Comparison of ENCODE assay signal across 8 cellular contexts in genomic region chr4:169070071-169070894, GRCh38.
DNase-seq lines count a peak whose midpoint lies in the region; ATAC-seq and TF ChIP-seq lines count a peak whose summit lies in the region.

No MANE protein-coding gene starts in this region.

- H3K9me3 ChIP-seq in RWPE2 (ENCODE audit: severe bottlenecking) (no peaks in the 10 kb centered on the region), hepatocyte (ENCODE audit: low read depth) (no peaks in the 10 kb centered on the region), stomach (no peaks in the 10 kb centered on the region)

- H2AFZ ChIP-seq in hepatocyte = peak overlapping the region; percentile 9

- TF ChIP-seq POLR2A in stomach (IDR thresholded peaks at IDR 0.05) = no peak

- no peak for TF ChIP-seq EP300 in stomach (IDR thresholded peaks at IDR 0.05)

- intact Hi-C loops in stomach (cut with DNase I; ENCODE audit: low total_unique reads) = no loop called here

- H3K27ac ChIP-seq in RWPE2 (ENCODE audit: poor library complexity, severe bottlenecking) = peak overlapping the region; percentile 99
- H3K27ac ChIP-seq in hepatocyte = peak overlapping the region; percentile 88
- peak overlapping the region; percentile 70 to 89 (median 79) for H3K27ac ChIP-seq in stomach

- peak; percentile 92 for ATAC-seq in RWPE2 (ENCODE audit: low read depth)
- ATAC-seq in HG02938 (IDR thresholded peaks at IDR 0.05; ENCODE audit: unreplicated experiment) = no peak
- no peak for ATAC-seq in GM19351 (IDR thresholded peaks at IDR 0.05; ENCODE audit: unreplicated experiment)

- peak overlapping the region; percentile 32 for H3K4me2 ChIP-seq in hepatocyte

- H3K4me3 ChIP-seq in RWPE2 (ENCODE audit: severe bottlenecking) (no peak overlapping the region), hepatocyte (no peak overlapping the region), stomach (no peak overlapping the region)

- peak; percentile 53 for DNase-seq in HK-2 (ENCODE audit: unreplicated experiment)
- peak; percentile 90 for DNase-seq in RWPE2 (ENCODE audit: low spot score)
- DNase-seq in hepatocyte (ENCODE audit: low spot score) = peak; percentile 73
- peak; percentile 72 for DNase-seq in stomach
- no peak for DNase-seq in HCEC 1CT
- DNase-seq in pons (ENCODE audit: low spot score) = no peak

- H4K20me1 ChIP-seq in hepatocyte (ENCODE audit: insufficient read depth, poor library complexity, severe bottlenecking) = no peaks in the 10 kb centered on the region

- no peak for TF ChIP-seq CTCF in RWPE2 (IDR thresholded peaks at IDR 0.05; ENCODE audit: poor library complexity, severe bottlenecking)
- TF ChIP-seq CTCF in hepatocyte (IDR thresholded peaks at IDR 0.05; ENCODE audit: poor library complexity) = no peak
- TF ChIP-seq CTCF in stomach (IDR thresholded peaks at IDR 0.05) = no peak

- H3K79me2 ChIP-seq in hepatocyte = no peaks in the 10 kb centered on the region

- no peaks in the 10 kb centered on the region for H3K9me2 ChIP-seq in hepatocyte (replicated peaks; ENCODE audit: insufficient read depth)

- 26% methylated on average over 16 of the region's 16 CpGs for WGBS in hepatocyte (ENCODE audit: low lambda C conversion rate, missing lambda C conversion rate)
- 18 to 41% (median 38%) methylated on average over 16 of the region's 16 CpGs for WGBS in stomach, 5 donors

- H3K27me3 ChIP-seq in RWPE2 (ENCODE audit: insufficient read depth, poor library complexity, severe bottlenecking) = no peaks in the 10 kb centered on the region
- no peaks in the 10 kb centered on the region for H3K27me3 ChIP-seq in hepatocyte
- no peaks in the 10 kb centered on the region for H3K27me3 ChIP-seq in stomach

- H3K4me1 ChIP-seq in RWPE2 (ENCODE audit: insufficient read depth, poor library complexity, severe bottlenecking) (peaks cover 32% of the 10 kb centered on the region), hepatocyte (ENCODE audit: insufficient read depth) (peaks cover 10% of the 10 kb centered on the region), stomach (peaks cover 6 to 25% (median 11%) of the 10 kb centered on the region in 4 donors)

- no peaks in the 10 kb centered on the region for H3K36me3 ChIP-seq in RWPE2 (ENCODE audit: low read depth)
- no peaks in the 10 kb centered on the region for H3K36me3 ChIP-seq in hepatocyte (replicated peaks; ENCODE audit: insufficient read depth, low read depth)
- no peaks in the 10 kb centered on the region for H3K36me3 ChIP-seq in stomach

Comparison
In these comparisons a context has a peak if more than half of its experiments do, and no peak if none do; other contexts are left out.
1. DNase-seq: peak in HK-2 (single experiment), RWPE2 (single experiment), hepatocyte (single experiment) and stomach (single experiment); none in HCEC 1CT (single experiment) and pons (single experiment).
2. Peak in every context shown above with its lines, with median percentiles within 50 percentile points of each other: H3K27ac ChIP-seq.